In the genomic region with DNA sequence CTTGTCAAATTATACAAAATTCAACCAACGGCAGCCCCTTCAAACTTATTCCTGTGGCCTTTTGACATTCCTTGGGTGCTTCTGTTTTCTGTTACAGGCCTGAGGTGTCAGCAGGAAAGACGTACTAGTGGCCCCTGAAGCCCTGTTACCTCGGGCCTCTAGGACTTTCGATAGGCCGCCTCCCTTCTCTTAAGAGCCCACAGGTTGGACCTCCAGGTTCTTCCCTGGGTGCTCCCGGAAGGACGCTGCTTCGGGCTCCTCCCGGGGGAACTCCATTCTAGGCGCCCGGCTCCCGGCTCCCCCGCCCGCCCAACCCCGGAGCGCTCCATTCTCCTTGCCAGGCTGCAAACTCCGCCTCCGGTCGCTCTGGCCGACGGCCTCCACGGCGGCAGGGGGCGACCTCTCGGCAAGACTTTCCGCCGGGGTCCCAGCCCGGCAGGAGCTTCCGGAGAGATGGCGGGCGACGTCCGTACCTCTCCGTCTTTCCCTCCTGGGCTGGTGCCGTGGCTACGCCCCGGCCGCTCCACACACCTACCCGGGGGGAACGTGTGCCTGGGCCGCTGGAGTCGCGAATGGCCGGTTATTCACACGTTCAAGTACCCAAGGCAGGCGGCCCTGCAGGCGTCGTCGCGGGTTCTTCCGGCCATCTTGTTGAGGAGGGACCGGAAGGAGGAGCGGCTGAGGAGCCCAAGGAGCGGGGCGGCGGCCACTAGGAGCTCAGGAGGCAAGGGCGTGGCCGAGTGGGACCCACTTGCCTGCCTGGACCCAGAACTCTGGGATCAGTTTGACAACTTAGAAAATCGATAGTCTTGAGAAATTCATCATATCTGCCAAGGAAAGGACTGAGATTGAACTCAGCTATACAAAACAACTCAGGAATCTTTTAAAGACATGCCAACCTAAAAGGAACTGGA, we compare ENCODE assay signal across 8 cellular contexts. TPM values are rescaled to one million over a fixed set of nuclear protein-coding genes. Genes with fewer than 3 reads are reported as not detected.
DNase-seq lines count a peak whose midpoint lies in the region; ATAC-seq and TF ChIP-seq lines count a peak whose summit lies in the region.

No MANE protein-coding gene starts in this region.

- H3K9me3 ChIP-seq in CD4-positive, CD25-positive, alpha-beta regulatory T cell (ENCODE audit: control insufficient read depth in 2 of 2, low read length in 2 of 2), result peaks cover 6 to 15% of the 10 kb centered on the region in 2 experiments

- H3K27ac ChIP-seq in CD4-positive, CD25-positive, alpha-beta regulatory T cell (ENCODE audit: insufficient read depth, low read length, poor library complexity, severe bottlenecking), result peak overlapping the region; percentile 81

- peaks cover 4% of the 10 kb centered on the region for H3K36me3 Mint-ChIP-seq in CD4-positive, CD25-positive, alpha-beta regulatory T cell
- H3K36me3 Mint-ChIP-seq in endothelial cell (ENCODE audit: low read depth, unreplicated experiment), result peaks cover 14% of the 10 kb centered on the region

- peak overlapping the region; percentile 89 to 91 (median 89) for H3K4me3 Mint-ChIP-seq in CD4-positive, CD25-positive, alpha-beta regulatory T cell
- H3K4me3 Mint-ChIP-seq in endothelial cell (ENCODE audit: unreplicated experiment), result peak overlapping the region; percentile 83

- ATAC-seq in CD4-positive, CD25-positive, alpha-beta regulatory T cell (ENCODE audit: low read depth in 2 of 2), result peak; percentile 96 to 97
- ATAC-seq in HG03457 (IDR thresholded peaks at IDR 0.05; ENCODE audit: unreplicated experiment), result peak; percentile 91

- peak overlapping the region; percentile 89 for H3K4me3 ChIP-seq in CD4-positive, CD25-positive, alpha-beta regulatory T cell (ENCODE audit: low read depth, low read length)

- peaks cover 17% of the 10 kb centered on the region for H3K27me3 Mint-ChIP-seq in CD4-positive, CD25-positive, alpha-beta regulatory T cell
- H3K27me3 Mint-ChIP-seq in endothelial cell (ENCODE audit: unreplicated experiment), result peaks cover 5% of the 10 kb centered on the region

- TF ChIP-seq CTCF in endothelial cell (IDR thresholded peaks at IDR 0.05; ENCODE audit: unreplicated experiment), result no peak

- H3K9me3 Mint-ChIP-seq in CD4-positive, CD25-positive, alpha-beta regulatory T cell, result peaks cover 2 to 16% (median 9%) of the 10 kb centered on the region in 7 donors
- peaks cover 11% of the 10 kb centered on the region for H3K9me3 Mint-ChIP-seq in endothelial cell (ENCODE audit: unreplicated experiment)

- DNase-seq in CD4-positive, CD25-positive, alpha-beta regulatory T cell, result peak; percentile 68 to 92 (median 82)
- DNase-seq in GM19240 (ENCODE audit: insufficient read length, low spot score), result peak; percentile 97
- peak; percentile 91 for DNase-seq in NCI-H82 (lab: John Stamatoyannopoulos, UW)
- peak; percentile 42 for DNase-seq in activated CD8-positive, alpha-beta memory T cell treated with anti-CD3 and anti-CD28 coated beads, Interleukin-2, amount 50 U/mL, for 1 hour (ENCODE audit: extremely low read depth)
- peak; percentile 82 for DNase-seq in endothelial cell (ENCODE audit: low spot score)
- peak; percentile 86 for DNase-seq in midbrain (lab: John Stamatoyannopoulos, UW)
- peak; percentile 60 to 72 for DNase-seq in stimulated activated CD8-positive, alpha-beta memory T cell treated with anti-CD3 and anti-CD28 coated beads, Interleukin-2, amount 100 ng/mL, for 1 hour (ENCODE audit: low read depth in 2 of 2)

- peaks cover 4 to 10% (median 7%) of the 10 kb centered on the region in 4 donors for H3K4me1 Mint-ChIP-seq in CD4-positive, CD25-positive, alpha-beta regulatory T cell
- peaks cover 3% of the 10 kb centered on the region for H3K4me1 Mint-ChIP-seq in endothelial cell (ENCODE audit: unreplicated experiment)

- H3K4me1 ChIP-seq in CD4-positive, CD25-positive, alpha-beta regulatory T cell (ENCODE audit: control insufficient read depth, insufficient read depth, low read length, poor library complexity, severe bottlenecking), result peaks cover 3% of the 10 kb centered on the region

- H3K36me3 ChIP-seq in CD4-positive, CD25-positive, alpha-beta regulatory T cell (ENCODE audit: control insufficient read depth, insufficient read depth, low read length), result no peaks in the 10 kb centered on the region

- no peaks in the 10 kb centered on the region for H3K27me3 ChIP-seq in CD4-positive, CD25-positive, alpha-beta regulatory T cell (ENCODE audit: control insufficient read depth, insufficient read depth, low read length)

- peak overlapping the region; percentile 85 to 90 (median 90) for H3K27ac Mint-ChIP-seq in CD4-positive, CD25-positive, alpha-beta regulatory T cell
- H3K27ac Mint-ChIP-seq in endothelial cell (ENCODE audit: unreplicated experiment), result peak overlapping the region; percentile 77

RNA-seq across cellular contexts. Expression of a gene that starts 27.5 kb away (rescaled TPM):
- 12.1 TPM for total RNA-seq in CD4-positive, CD25-positive, alpha-beta regulatory T cell
- 10 to 100 TPM; 60.4 to 76.4 (median 67.3) TPM for polyA plus RNA-seq in CD4-positive, CD25-positive, alpha-beta regulatory T cell
- total RNA-seq in endothelial cell (ENCODE audit: unreplicated experiment), result 19.0 TPM

RNA-seq across cellular contexts. Expression of a gene that starts 58.5 kb away (rescaled TPM):
- 161 TPM for total RNA-seq in CD4-positive, CD25-positive, alpha-beta regulatory T cell
- 100 to 1,000 TPM; 152 to 209 (median 166) TPM for polyA plus RNA-seq in CD4-positive, CD25-positive, alpha-beta regulatory T cell
- total RNA-seq in endothelial cell (ENCODE audit: unreplicated experiment), result 85.3 TPM

Comparison
In these comparisons a context has a peak if more than half of its experiments do, and no peak if none do; other contexts are left out.
1. Peak in every context shown above with its lines: DNase-seq, ATAC-seq, H3K4me3 ChIP-seq and H3K27ac ChIP-seq.
2. DNase-seq: peak in every context shown above with its lines; median percentile 97 in GM19240; 91 in NCI-H82; 86 in midbrain; 82 in CD4-positive, CD25-positive, alpha-beta regulatory T cell; 82 in endothelial cell; 66 in stimulated activated CD8-positive, alpha-beta memory T cell treated with anti-CD3 and anti-CD28 coated beads, Interleukin-2, amount 100 ng/mL, for 1 hour; 42 in activated CD8-positive, alpha-beta memory T cell treated with anti-CD3 and anti-CD28 coated beads, Interleukin-2, amount 50 U/mL, for 1 hour.